Comparison of ENCODE assay signal across 18 cellular contexts in genomic region chr10:21296575-21297355, GRCh38.
"Had no signal": no experiment of that assay in that cellular context is flagged by ENCODE, and none has a peak within 500 bp of the region (broad histone marks: within the 10 kb centered on the region; RNA-seq: fewer than 3 reads in every experiment).

No MANE protein-coding gene starts in this region.

- H3K36me3 ChIP-seq: brain microvascular endothelial cell, stomach, thoracic aorta had no signal

- H3K27me3 ChIP-seq: brain microvascular endothelial cell had no signal

- H3K36me3 Mint-ChIP-seq: activated naive CD8-positive, alpha-beta T cell; immature natural killer cell; natural killer cell treated with Interleukin-12 subunit alpha and Interleukin-12 subunit beta and Interleukin-15 and Interleukin-18, amount 100 ng/mL, for 72 hours had no signal

- ATAC-seq: activated T-cell treated with anti-CD3 and anti-CD28 coated beads, Interleukin-2, amount 50 U/mL, for 4 hours; natural killer cell treated with Interleukin-12 subunit alpha and Interleukin-12 subunit beta and Interleukin-15 and Interleukin-18, amount 100 ng/mL, for 72 hours had no signal

- H3K27ac Mint-ChIP-seq: activated naive CD8-positive, alpha-beta T cell; dendritic cell treated with granulocyte-macrophage colony-stimulating factor and Interleukin-4, amounts not matched to agents 40 ng/mL and 50 ng/mL, for 4 days; immature natural killer cell; natural killer cell treated with Interleukin-12 subunit alpha and Interleukin-12 subunit beta and Interleukin-15 and Interleukin-18, amount 100 ng/mL, for 72 hours; T-helper 2 cell treated with Interferon-gamma antibody and Interleukin-4, amounts not matched to agents 5 μg/mL and 100 μg/mL, for 36 hours had no signal

- H3K4me3 Mint-ChIP-seq: activated naive CD8-positive, alpha-beta T cell; activated T-cell treated with anti-CD3 and anti-CD28 coated beads, Interleukin-2, amount 50 U/mL, for 4 hours; dendritic cell treated with granulocyte-macrophage colony-stimulating factor and Interleukin-4, amounts not matched to agents 40 ng/mL and 50 ng/mL, for 4 days; immature natural killer cell; natural killer cell treated with Interleukin-12 subunit alpha and Interleukin-12 subunit beta and Interleukin-15 and Interleukin-18, amount 100 ng/mL, for 72 hours; T-helper 2 cell treated with Interferon-gamma antibody and Interleukin-4, amounts not matched to agents 5 μg/mL and 100 μg/mL, for 36 hours had no signal

- H3K9me3 ChIP-seq: stomach, thoracic aorta had no signal

- H3K9me3 Mint-ChIP-seq: activated T-cell treated with anti-CD3 and anti-CD28 coated beads, Interleukin-2, amount 50 U/mL, for 4 hours; dendritic cell treated with granulocyte-macrophage colony-stimulating factor and Interleukin-4, amounts not matched to agents 40 ng/mL and 50 ng/mL, for 4 days; immature natural killer cell; natural killer cell treated with Interleukin-12 subunit alpha and Interleukin-12 subunit beta and Interleukin-15 and Interleukin-18, amount 100 ng/mL, for 72 hours; T-helper 2 cell treated with Interferon-gamma antibody and Interleukin-4, amounts not matched to agents 5 μg/mL and 100 μg/mL, for 36 hours had no signal

- DNase-seq: activated CD4-positive, alpha-beta T cell treated with anti-CD3 and anti-CD28 coated beads, Interleukin-2, amount 50 U/mL, for 4 hours; activated CD4-positive, CD25-positive, alpha-beta regulatory T cell treated with anti-CD3 and anti-CD28 coated beads, Interleukin-2, amount 50 U/mL, for 72 hours; activated gamma-delta T cell; activated T-cell treated with anti-CD3 and anti-CD28 coated beads, Interleukin-2, amount 50 U/mL, for 4 hours; amygdala; brain microvascular endothelial cell; cerebellar nuclear complex; hypothalamus; immature natural killer cell; mammary epithelial cell; retina; stomach had no signal

- H3K4me3 ChIP-seq: skin epidermis, stomach, thoracic aorta had no signal

- H3K4me1 Mint-ChIP-seq: immature natural killer cell had no signal

- H3K27ac ChIP-seq: brain microvascular endothelial cell, skin epidermis, stomach, thoracic aorta had no signal
